In genomic region chr3:149455366-149455765, GRCh38 we compare ENCODE assay signal across 1 cellular context.
TF ChIP-seq lines count a peak whose summit lies in the region.

No MANE protein-coding gene starts in this region.

TF ChIP-seq in HEK293, 187 proteins besides CTCF, POLR2A, EP300 and RAD21:
- peak; percentile 61 for TF ChIP-seq ZFHX2 (tag by site-specific recombination; conservative IDR thresholded peaks at IDR 0.05)
- no peak for TF ChIP-seq ZNF37A (tag by site-specific recombination; IDR thresholded peaks at IDR 0.05)
- TF ChIP-seq EGR2 (tag by site-specific recombination; IDR thresholded peaks at IDR 0.05; ENCODE audit: low read depth): peak; percentile 61
- no peak for TF ChIP-seq ZNF664 (tag by site-specific recombination; IDR thresholded peaks at IDR 0.05)
- TF ChIP-seq SP7 (tag by site-specific recombination; IDR thresholded peaks at IDR 0.05): no peak
- no peak for TF ChIP-seq ZNF529 (tag by site-specific recombination; IDR thresholded peaks at IDR 0.05; ENCODE audit: insufficient replicate concordance)
- no peak for TF ChIP-seq ZNF184 (tag by site-specific recombination; IDR thresholded peaks at IDR 0.05)
- TF ChIP-seq ZNF266 (tag by site-specific recombination; IDR thresholded peaks at IDR 0.05; ENCODE audit: low read depth): no peak
- no peak for TF ChIP-seq ZNF18 (tag by site-specific recombination; IDR thresholded peaks at IDR 0.05)
